In genomic region chr17:47279062-47279801, GRCh38 we compare ENCODE assay signal across 8 cellular contexts. TPM values are rescaled to one million over a fixed set of nuclear protein-coding genes. Genes with fewer than 3 reads are reported as not detected.
DNase-seq lines count a peak whose midpoint lies in the region; ATAC-seq and TF ChIP-seq lines count a peak whose summit lies in the region.

No MANE protein-coding gene starts in this region.

- H3K4me1 Mint-ChIP-seq in neural crest cell = peaks cover 52% of the 10 kb centered on the region

- no peak for TF ChIP-seq CTCF in GM12865 (IDR thresholded peaks at IDR 0.05; ENCODE audit: insufficient read depth, low read depth, low read length, missing control alignments)
- no peak for TF ChIP-seq CTCF in OCI-LY1 (IDR thresholded peaks at IDR 0.05; ENCODE audit: low read length)
- TF ChIP-seq CTCF in neural crest cell (conservative IDR thresholded peaks at IDR 0.05) = no peak

- H3K36me3 ChIP-seq in OCI-LY1 (ENCODE audit: insufficient read depth, low read length) = no peaks in the 10 kb centered on the region

- H3K4me1 ChIP-seq in OCI-LY1 (ENCODE audit: insufficient read depth, low read length, severe bottlenecking) = peaks cover 11% of the 10 kb centered on the region

- no peaks in the 10 kb centered on the region for H3K9me3 ChIP-seq in OCI-LY1 (ENCODE audit: low read length)

- no peaks in the 10 kb centered on the region for H3K9me2 ChIP-seq in OCI-LY1 (ENCODE audit: low read depth, low read length)

- H3K4me3 Mint-ChIP-seq in neural crest cell = peak overlapping the region; percentile 2

- no peaks in the 10 kb centered on the region for H3K79me2 ChIP-seq in OCI-LY1 (ENCODE audit: insufficient read depth, low read length)

- no peaks in the 10 kb centered on the region for H4K20me1 ChIP-seq in OCI-LY1 (ENCODE audit: insufficient read depth, low read length)

- peak overlapping the region; percentile 34; the same call in 1 of the 2 replicates for H3K4me2 ChIP-seq in OCI-LY1 (ENCODE audit: low read length)

- no peaks in the 10 kb centered on the region for H3K9me3 Mint-ChIP-seq in neural crest cell

- H3K27ac ChIP-seq in OCI-LY1 (ENCODE audit: low read depth, low read length, poor library complexity, severe bottlenecking) = no peak overlapping the region
- H3K27ac ChIP-seq in epithelial cell of prostate = peak overlapping the region; percentile 13

- peak; percentile 90 for DNase-seq in GM12865 (ENCODE audit: low read depth)
- no peak for DNase-seq in epithelial cell of prostate (ENCODE audit: low read depth, low spot score)
- no peak for DNase-seq in neural crest cell (ENCODE audit: low read depth, low spot score)
- no peak for DNase-seq in NCI-H82 treated with DMSO at 0.1 percent for 48 hours (lab: John Stamatoyannopoulos, UW; ENCODE audit: unreplicated experiment)
- no peak for DNase-seq in NCI-H1694 treated with DMSO at 0.1 percent for 48 hours (lab: John Stamatoyannopoulos, UW)
- no peak for DNase-seq in activated gamma-delta T cell (lab: John Stamatoyannopoulos, UW)

- no peak overlapping the region for H3K9ac ChIP-seq in OCI-LY1 (ENCODE audit: low read length)

- H3F3A ChIP-seq in OCI-LY1 (ENCODE audit: insufficient read depth, low read length) = no peaks in the 10 kb centered on the region; the same call in 1 of the 2 replicates

- no peaks in the 10 kb centered on the region for H3K27me3 ChIP-seq in OCI-LY1 (ENCODE audit: insufficient read depth, low read length)

- ATAC-seq in HG02610 (IDR thresholded peaks at IDR 0.05; ENCODE audit: unreplicated experiment) = peak; percentile 78

- H3K4me3 ChIP-seq in GM12865 (ENCODE audit: low read depth, low read length) (peak overlapping the region; percentile 22), OCI-LY1 (ENCODE audit: low read depth, low read length, poor library complexity, severe bottlenecking) (no peak overlapping the region)

- no peak overlapping the region for H2AFZ ChIP-seq in OCI-LY1 (ENCODE audit: low read length)

- peak overlapping the region; percentile 97 for H3K27ac Mint-ChIP-seq in neural crest cell (ENCODE audit: unreplicated experiment)

- peaks cover 3% of the 10 kb centered on the region for H3K27me3 Mint-ChIP-seq in neural crest cell (ENCODE audit: low read depth)

- H3K36me3 Mint-ChIP-seq in neural crest cell (ENCODE audit: low read depth) = no peaks in the 10 kb centered on the region

RNA-seq across cellular contexts. Expression of gene ITGB3, which starts 25.6 kb away (rescaled TPM):
- 0.09 and 0.11 TPM in 2 replicates for total RNA-seq in neural crest cell

RNA-seq across cellular contexts. Expression of gene EFCAB13, which starts 44.5 kb away (rescaled TPM):
- total RNA-seq in neural crest cell = 1.5 and 2.2 TPM in 2 replicates
